In the genomic region with DNA sequence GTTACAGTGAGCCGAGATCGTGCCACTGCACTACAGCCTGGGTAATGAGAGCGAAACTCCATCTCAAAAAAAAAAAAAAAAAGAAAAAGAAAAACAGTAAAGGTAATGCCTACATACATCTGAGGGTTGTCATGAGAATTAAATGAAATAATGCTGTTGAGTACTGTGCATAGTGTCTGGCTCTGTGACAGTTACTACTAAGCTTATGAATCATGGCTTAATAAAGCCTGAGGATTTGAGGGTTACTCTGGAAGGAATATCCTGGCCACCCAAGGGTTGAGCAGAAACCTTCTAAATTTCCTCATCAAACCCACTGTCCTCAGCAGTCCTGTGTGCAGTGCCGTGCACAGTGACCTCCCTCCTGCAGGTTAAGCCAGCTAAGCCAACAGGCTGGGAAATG, we compare ENCODE assay signal across 21 cellular contexts.
"Had no signal": no experiment of that assay in that cellular context is flagged by ENCODE, and none has a peak within 500 bp of the region (broad histone marks: within the 10 kb centered on the region; RNA-seq: fewer than 3 reads in every experiment).

No MANE protein-coding gene starts in this region.

- H3K4me2 ChIP-seq: neural progenitor cell had no signal

- H3K4me1 Mint-ChIP-seq: activated naive CD4-positive, alpha-beta T cell treated with anti-CD3 and anti-CD28 coated beads, Interleukin-2, amount 10 ng/mL, durations not matched to agents 7 days and 5 days; mesothelial cell of epicardium; naive thymus-derived CD8-positive, alpha-beta T cell had no signal

- H3K36me3 ChIP-seq: breast epithelium, colonic mucosa, neural progenitor cell, thyroid gland, upper lobe of right lung had no signal

- H3K27ac ChIP-seq: breast epithelium, colonic mucosa, foreskin keratinocyte, neural progenitor cell, thyroid gland, upper lobe of right lung had no signal

- H3K4me3 Mint-ChIP-seq: activated naive CD4-positive, alpha-beta T cell treated with anti-CD3 and anti-CD28 coated beads, Interleukin-2, amount 10 ng/mL, durations not matched to agents 7 days and 5 days; activated T-cell treated with anti-CD3 and anti-CD28 coated beads, Interleukin-2, amount 50 U/mL, for 72 hours; mesothelial cell of epicardium; naive thymus-derived CD8-positive, alpha-beta T cell; neural progenitor cell; stimulated activated naive CD8-positive, alpha-beta T cell treated with anti-CD3 and anti-CD28 coated beads, Interleukin-15, Interleukin-2, amounts not matched to agents 100 ng/mL and 50 ng/mL, for 24 hours; WTC11 had no signal

- H3K4me3 ChIP-seq: breast epithelium, colonic mucosa, neural progenitor cell, thyroid gland, upper lobe of right lung had no signal

- H3K4me1 ChIP-seq: breast epithelium, colonic mucosa, foreskin keratinocyte, thyroid gland, upper lobe of right lung had no signal

- H3K27me3 ChIP-seq: breast epithelium, colonic mucosa, foreskin keratinocyte, neural progenitor cell, thyroid gland, upper lobe of right lung had no signal

- H3K27ac Mint-ChIP-seq: activated naive CD4-positive, alpha-beta T cell treated with anti-CD3 and anti-CD28 coated beads, Interleukin-2, amount 10 ng/mL, durations not matched to agents 7 days and 5 days; activated T-cell treated with anti-CD3 and anti-CD28 coated beads, Interleukin-2, amount 50 U/mL, for 72 hours; mesothelial cell of epicardium; naive thymus-derived CD8-positive, alpha-beta T cell; neural progenitor cell; progenitor cell of endocrine pancreas; stimulated activated naive CD8-positive, alpha-beta T cell treated with anti-CD3 and anti-CD28 coated beads, Interleukin-15, Interleukin-2, amounts not matched to agents 100 ng/mL and 50 ng/mL, for 24 hours; WTC11 had no signal

- H3K9me3 Mint-ChIP-seq: activated naive CD4-positive, alpha-beta T cell treated with anti-CD3 and anti-CD28 coated beads, Interleukin-2, amount 10 ng/mL, durations not matched to agents 7 days and 5 days; activated T-cell treated with anti-CD3 and anti-CD28 coated beads, Interleukin-2, amount 50 U/mL, for 72 hours; mesothelial cell of epicardium; naive thymus-derived CD8-positive, alpha-beta T cell; stimulated activated naive CD8-positive, alpha-beta T cell treated with anti-CD3 and anti-CD28 coated beads, Interleukin-15, Interleukin-2, amounts not matched to agents 100 ng/mL and 50 ng/mL, for 24 hours had no signal

- H3K36me3 Mint-ChIP-seq: activated naive CD4-positive, alpha-beta T cell treated with anti-CD3 and anti-CD28 coated beads, Interleukin-2, amount 10 ng/mL, durations not matched to agents 7 days and 5 days; mesothelial cell of epicardium; naive thymus-derived CD8-positive, alpha-beta T cell; neural progenitor cell; WTC11 had no signal

- DNase-seq: activated effector memory CD4-positive, alpha-beta T cell treated with anti-CD3 and anti-CD28 coated beads, Interleukin-2, amount 50 U/mL, for 16 hours; activated naive CD4-positive, alpha-beta T cell treated with anti-CD3 and anti-CD28 coated beads, Interleukin-2, amount 10 ng/mL, durations not matched to agents 7 days and 5 days; activated T-cell treated with anti-CD3 and anti-CD28 coated beads, Interleukin-2, amount 50 U/mL, for 72 hours; colonic mucosa; foreskin keratinocyte; left ventricle myocardium superior; mammary epithelial cell; naive thymus-derived CD8-positive, alpha-beta T cell; retina; stimulated activated CD4-positive, alpha-beta T cell treated with anti-CD3 and anti-CD28 coated beads, Interleukin-12 subunit alpha, Interleukin-12 subunit beta, amount 100 ng/mL, for 4 hours; stimulated activated CD4-positive, alpha-beta T cell treated with anti-CD3 and anti-CD28 coated beads, Interleukin-4, amount 100 ng/mL, for 4 hours; substantia nigra; T-helper 9 cell; thyroid gland; upper lobe of right lung had no signal

- H3K9me3 ChIP-seq: breast epithelium, colonic mucosa, thyroid gland, upper lobe of right lung had no signal

- H3K9ac ChIP-seq: neural progenitor cell had no signal

- H2AFZ ChIP-seq: neural progenitor cell had no signal
